21 cellular contexts compared by ENCODE assay signal in genomic region chr1:84246228-84246627, GRCh38. TPM values are rescaled to one million over a fixed set of nuclear protein-coding genes. Genes with fewer than 3 reads are reported as not detected.
DNase-seq lines count a peak whose midpoint lies in the region; ATAC-seq, FAIRE-seq and TF ChIP-seq lines count a peak whose summit lies in the region.
"Had no signal": no experiment of that assay in that cellular context is flagged by ENCODE, and none has a peak within 500 bp of the region (broad histone marks: within the 10 kb centered on the region; RNA-seq: fewer than 3 reads in every experiment).

No MANE protein-coding gene starts in this region.

- H3K27me3 ChIP-seq in PC-9 (ENCODE audit: insufficient read depth, low read depth) = no peaks in the 10 kb centered on the region
- no peaks in the 10 kb centered on the region for H3K27me3 ChIP-seq in endothelial cell of umbilical vein (ENCODE audit: control insufficient read depth in 2 of 2, insufficient read depth in 2 of 2, low read length in 2 of 2)
- H3K27me3 ChIP-seq: ovary, vagina had no signal

- H3K9me3 ChIP-seq in PC-9 (ENCODE audit: insufficient read depth, low read depth) = peaks cover 5% of the 10 kb centered on the region; the same call in 1 of the 2 replicates
- H3K9me3 ChIP-seq in endothelial cell of umbilical vein (replicated peaks; ENCODE audit: control insufficient read depth, insufficient read depth, low read length) = no peaks in the 10 kb centered on the region
- H3K9me3 ChIP-seq: Caco-2, ovary had no signal

- H3K36me3 Mint-ChIP-seq in natural killer cell = peaks cover 8% of the 10 kb centered on the region
- peaks cover 3% of the 10 kb centered on the region for H3K36me3 Mint-ChIP-seq in activated T-helper 2 cell treated with anti-CD3 and anti-CD28 coated beads, Interferon-gamma antibody, Interleukin-2, Interleukin-4, amounts not matched to agents 10 μg/mL and 5 μg/mL and 100 μg/mL, durations not matched to agents 14 hours and 24 hours and 36 hours (ENCODE audit: low read depth)
- H3K36me3 Mint-ChIP-seq: stimulated activated effector memory CD8-positive, alpha-beta T cell treated with anti-CD3 and anti-CD28 coated beads, Interleukin-12 subunit alpha, Interleukin-12 subunit beta, amount 100 ng/mL, for 72 hours had no signal

- no peak overlapping the region for H2AFZ ChIP-seq in PC-9
- peak overlapping the region; percentile 58 for H2AFZ ChIP-seq in endothelial cell of umbilical vein (ENCODE audit: low read depth, low read length)

- dilution Hi-C loops in endothelial cell of umbilical vein (cut with MboI; ENCODE audit: extremely low pct_ligation_motif_present, low sequenced_read_pairs) = no loop called here

- H3K9ac ChIP-seq in endothelial cell of umbilical vein (replicated peaks; ENCODE audit: extremely low read depth, insufficient read depth, low read length) = peak overlapping the region; percentile 77

- H3K4me2 ChIP-seq in PC-9 (no peak overlapping the region), endothelial cell of umbilical vein (ENCODE audit: insufficient read depth, low read length) (peak overlapping the region; percentile 38)

- H3K4me1 ChIP-seq in PC-9 (replicated peaks; ENCODE audit: insufficient read depth) = peaks cover 24% of the 10 kb centered on the region
- H3K4me1 ChIP-seq in endothelial cell of umbilical vein (ENCODE audit: control insufficient read depth, extremely low read depth, insufficient read depth, low read length) = peaks cover 31% of the 10 kb centered on the region
- H3K4me1 ChIP-seq: Caco-2, vagina had no signal

- H3K9me2 ChIP-seq in PC-9 (ENCODE audit: insufficient read depth) = no peaks in the 10 kb centered on the region

- H3F3A ChIP-seq in PC-9 (ENCODE audit: insufficient read depth, low read depth) = peaks cover 18% of the 10 kb centered on the region

- POLR2A ChIA-PET in PC-9 (lab: Charles Lee; ENCODE audit: unreplicated experiment) = no interaction called here
- POLR2A ChIA-PET in endothelial cell of umbilical vein (lab: Charles Lee) = no interaction called here

- TF ChIP-seq POLR2A in endothelial cell of umbilical vein (IDR thresholded peaks at IDR 0.05; ENCODE audit: low read depth, low read length) = no peak

- ATAC-seq in natural killer cell = peak in 2 of 3 donors; percentile 15 to 56
- ATAC-seq: esophagus mucosa; stimulated activated effector memory CD8-positive, alpha-beta T cell treated with anti-CD3 and anti-CD28 coated beads, Interleukin-12 subunit alpha, Interleukin-12 subunit beta, amount 100 ng/mL, for 72 hours had no signal

- no peaks in the 10 kb centered on the region for H3K9me1 ChIP-seq in endothelial cell of umbilical vein (replicated peaks; ENCODE audit: control insufficient read depth, extremely low read depth, insufficient read depth, low read length)

- no peaks in the 10 kb centered on the region for H3K27me3 Mint-ChIP-seq in natural killer cell (ENCODE audit: low read depth in 2 of 2)
- no peaks in the 10 kb centered on the region for H3K27me3 Mint-ChIP-seq in activated T-helper 2 cell treated with anti-CD3 and anti-CD28 coated beads, Interferon-gamma antibody, Interleukin-2, Interleukin-4, amounts not matched to agents 10 μg/mL and 5 μg/mL and 100 μg/mL, durations not matched to agents 14 hours and 24 hours and 36 hours (ENCODE audit: low read depth)

- H3K27ac ChIP-seq in PC-9 = peak overlapping the region; percentile 73
- peak overlapping the region; percentile 90 for H3K27ac ChIP-seq in endothelial cell of umbilical vein (ENCODE audit: insufficient read depth, low read depth, low read length)
- H3K27ac ChIP-seq: ovary, vagina had no signal

- H3K4me3 ChIP-seq in PC-9 (no peak overlapping the region), endothelial cell of umbilical vein (replicated peaks in 1 of 3; ENCODE audit: insufficient read depth in 1 of 3, low read depth in 1 of 3, low read length in 3 of 3) (peak overlapping the region in 1 of 3 experiments; percentile 46)
- H3K4me3 ChIP-seq: ovary, vagina had no signal

- H3K4me1 Mint-ChIP-seq in natural killer cell = peaks cover 23 to 30% of the 10 kb centered on the region in 2 donors
- no peaks in the 10 kb centered on the region for H3K4me1 Mint-ChIP-seq in activated T-helper 2 cell treated with anti-CD3 and anti-CD28 coated beads, Interferon-gamma antibody, Interleukin-2, Interleukin-4, amounts not matched to agents 10 μg/mL and 5 μg/mL and 100 μg/mL, durations not matched to agents 14 hours and 24 hours and 36 hours (ENCODE audit: low read depth)

- DNase-seq in COLO829 (ENCODE audit: low spot score) = peak; percentile 9
- no peak for DNase-seq in PC-9
- no peak for DNase-seq in endothelial cell of umbilical vein (ENCODE audit: low read depth, low spot score)
- no peak for DNase-seq in natural killer cell
- DNase-seq in NCI-H226 = no peak
- DNase-seq in UCSD-AML1 (lab: John Stamatoyannopoulos, UW; ENCODE audit: unreplicated experiment) = no peak
- no peak for DNase-seq in activated T-helper 2 cell treated with anti-CD3 and anti-CD28 coated beads, Interferon-gamma antibody, Interleukin-2, Interleukin-4, amounts not matched to agents 10 μg/mL and 5 μg/mL and 100 μg/mL, durations not matched to agents 14 hours and 24 hours and 36 hours (ENCODE audit: low spot score)
- DNase-seq in putamen (ENCODE audit: low spot score) = no peak
- DNase-seq: Caco-2, head of caudate nucleus, MM.1S, NCI-H2029, NCI-H524 treated with DMSO at 0.1 percent for 48 hours, ovary, small intestine, T-helper 1 cell had no signal

- TF ChIP-seq CTCF in PC-9 (conservative IDR thresholded peaks at IDR 0.05) (no peak), endothelial cell of umbilical vein (IDR thresholded peaks at IDR 0.05; ENCODE audit: extremely low read depth in 1 of 2, insufficient read depth in 1 of 2, low read depth in 1 of 2, low read length in 2 of 2) (no peak), natural killer cell (IDR thresholded peaks at IDR 0.05) (no peak)

- H3K27ac Mint-ChIP-seq in natural killer cell = peak overlapping the region; percentile 60 to 65
- no peak overlapping the region for H3K27ac Mint-ChIP-seq in activated T-helper 2 cell treated with anti-CD3 and anti-CD28 coated beads, Interferon-gamma antibody, Interleukin-2, Interleukin-4, amounts not matched to agents 10 μg/mL and 5 μg/mL and 100 μg/mL, durations not matched to agents 14 hours and 24 hours and 36 hours

- CTCF ChIA-PET in PC-9 (lab: Charles Lee) = no interaction called here
- CTCF ChIA-PET in endothelial cell of umbilical vein (lab: Charles Lee) = interaction anchor here (1.1 kb wide), 2 partner anchors 11 to 102 kb away, joined by 5 read pairs; partner anchors contain the start of gene PRKACB

- intact Hi-C loops in PC-9 (cut with micrococcal nuclease; ENCODE audit: unreplicated experiment) (loop anchor here (2.0 to 10.0 kb wide), 3 partner anchors 49 to 99 kb away; no protein-coding TSS in a partner anchor), endothelial cell of umbilical vein (cut with micrococcal nuclease) (loop anchor here (2.0 to 5.0 kb wide), 3 partner anchors 167 to 376 kb away; no protein-coding TSS in a partner anchor), natural killer cell (cut with micrococcal nuclease) (no loop called here)
- intact Hi-C loops in activated T-helper 2 cell treated with anti-CD3 and anti-CD28 coated beads, Interferon-gamma antibody, Interleukin-2, Interleukin-4, amounts not matched to agents 10 μg/mL and 5 μg/mL and 100 μg/mL, durations not matched to agents 14 hours and 24 hours and 36 hours (cut with micrococcal nuclease) = no loop called here

- peak overlapping the region; percentile 7 for H3K4me3 Mint-ChIP-seq in natural killer cell
- no peak overlapping the region for H3K4me3 Mint-ChIP-seq in activated T-helper 2 cell treated with anti-CD3 and anti-CD28 coated beads, Interferon-gamma antibody, Interleukin-2, Interleukin-4, amounts not matched to agents 10 μg/mL and 5 μg/mL and 100 μg/mL, durations not matched to agents 14 hours and 24 hours and 36 hours (ENCODE audit: low read depth)
- H3K4me3 Mint-ChIP-seq: stimulated activated effector memory CD8-positive, alpha-beta T cell treated with anti-CD3 and anti-CD28 coated beads, Interleukin-12 subunit alpha, Interleukin-12 subunit beta, amount 100 ng/mL, for 72 hours had no signal

- H4K20me1 ChIP-seq in PC-9 (ENCODE audit: insufficient read depth) (no peaks in the 10 kb centered on the region), endothelial cell of umbilical vein (replicated peaks; ENCODE audit: control insufficient read depth, extremely low read depth, insufficient read depth, low read length) (no peaks in the 10 kb centered on the region)

- FAIRE-seq in endothelial cell of umbilical vein (lab: Jason Lieb, UNC) = no peak
- FAIRE-seq: astrocyte, GM19239 had no signal

- H3K9me3 Mint-ChIP-seq in natural killer cell = peaks cover 2% of the 10 kb centered on the region in 2 donors
- H3K9me3 Mint-ChIP-seq in activated T-helper 2 cell treated with anti-CD3 and anti-CD28 coated beads, Interferon-gamma antibody, Interleukin-2, Interleukin-4, amounts not matched to agents 10 μg/mL and 5 μg/mL and 100 μg/mL, durations not matched to agents 14 hours and 24 hours and 36 hours = no peaks in the 10 kb centered on the region

- H3K79me2 ChIP-seq in PC-9 (ENCODE audit: low read depth) (no peaks in the 10 kb centered on the region), endothelial cell of umbilical vein (ENCODE audit: control insufficient read depth, insufficient read depth, low read length) (no peaks in the 10 kb centered on the region)

- H3K36me3 ChIP-seq in PC-9 (ENCODE audit: low read depth) (no peaks in the 10 kb centered on the region), endothelial cell of umbilical vein (ENCODE audit: control insufficient read depth in 2 of 2, extremely low read depth in 1 of 2, insufficient read depth in 2 of 2, low read length in 2 of 2) (no peaks in the 10 kb centered on the region)
- H3K36me3 ChIP-seq: ovary, vagina had no signal

- BruUV-seq in PC-9 (replicated peaks; lab: Mats Ljungman, UMichigan) (no TSS peak), endothelial cell of umbilical vein (replicated peaks; lab: Mats Ljungman, UMichigan) (no TSS peak)

TF ChIP-seq in endothelial cell of umbilical vein, 7 proteins besides CTCF, POLR2A, EP300 and RAD21 (continues in another document):
- peak; percentile 46 for TF ChIP-seq GATA2 (IDR thresholded peaks at IDR 0.05; ENCODE audit: insufficient read depth, insufficient read length, low read depth, low read length)

RNA-seq across cellular contexts. Expression of gene SAMD13, which starts 55.3 kb away (rescaled TPM):
- total RNA-seq in PC-9 (2021) (0.90 and 2.5 TPM in 2 replicates), endothelial cell of umbilical vein (3.9 and 4.8 TPM in 2 replicates), natural killer cell (under 1 TPM in 1 of 3 donors, not detected in 2; 0.40 TPM)
- polyA plus RNA-seq in endothelial cell of umbilical vein = 0.65 and 1.2 TPM in 2 replicates
- 1.3 TPM in 2 replicates for polyA plus RNA-seq in endothelial cell of umbilical vein (2011; cell fraction: cytosol; rRNA removed)
- 0.74 TPM in 2 replicates for polyA plus RNA-seq in endothelial cell of umbilical vein (2011; cell fraction: nucleus; rRNA removed)
- 2.1 and 2.4 TPM in 2 replicates for polyA plus RNA-seq in endothelial cell of umbilical vein (2012)
- 0.75 and 1.5 TPM in 2 replicates for polyA minus RNA-seq in endothelial cell of umbilical vein
- not detected for polyA minus RNA-seq in endothelial cell of umbilical vein (2011; cell fraction: cytosol; rRNA and poly(A)+ RNA removed)
- polyA minus RNA-seq in endothelial cell of umbilical vein (2011; cell fraction: nucleus; rRNA and poly(A)+ RNA removed) = 1.2 and 2.1 TPM in 2 replicates
- 0.30 and 0.44 TPM in 2 replicates for total RNA-seq in activated T-helper 2 cell treated with anti-CD3 and anti-CD28 coated beads, Interferon-gamma antibody, Interleukin-2, Interleukin-4, amounts not matched to agents 10 μg/mL and 5 μg/mL and 100 μg/mL, durations not matched to agents 14 hours and 24 hours and 36 hours
- total RNA-seq: vagina had no signal

Comparison
In these comparisons a context has a peak if more than half of its experiments do, and no peak if none do; other contexts are left out.
1. intact Hi-C loops: an anchor here in PC-9 (2.0 to 10.0 kb wide) and endothelial cell of umbilical vein (2.0 to 5.0 kb wide); none called in natural killer cell and activated T-helper 2 cell treated with anti-CD3 and anti-CD28 coated beads, Interferon-gamma antibody, Interleukin-2, Interleukin-4, amounts not matched to agents 10 μg/mL and 5 μg/mL and 100 μg/mL, durations not matched to agents 14 hours and 24 hours and 36 hours.